Comparison of ENCODE assay signal across 10 cellular contexts in the genomic region with DNA sequence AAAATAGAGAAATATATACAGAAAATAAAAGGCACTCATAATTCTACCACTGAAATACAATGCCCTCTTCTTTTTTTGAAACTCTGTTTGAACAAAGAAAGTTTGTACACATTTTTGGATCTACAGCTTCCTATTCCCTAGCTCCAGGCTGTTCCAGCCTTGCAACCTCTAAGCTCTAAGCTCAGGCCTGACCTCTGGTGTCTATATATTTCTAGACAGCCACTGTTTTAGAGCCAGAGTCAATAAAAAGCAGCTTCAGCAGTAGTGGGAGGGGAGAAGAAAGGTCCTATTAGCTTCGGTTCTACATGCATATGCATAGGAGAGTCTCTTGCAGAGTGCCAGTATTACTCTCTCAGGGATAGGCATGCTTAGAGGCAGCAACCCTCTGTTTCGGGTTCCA. TPM values are rescaled to one million over a fixed set of nuclear protein-coding genes. Genes with fewer than 3 reads are reported as not detected.
DNase-seq lines count a peak whose midpoint lies in the region; ATAC-seq and TF ChIP-seq lines count a peak whose summit lies in the region.
"Had no signal": no experiment of that assay in that cellular context is flagged by ENCODE, and none has a peak within 500 bp of the region (broad histone marks: within the 10 kb centered on the region; RNA-seq: fewer than 3 reads in every experiment).

No MANE protein-coding gene starts in this region.

- in situ Hi-C loops in ACHN (cut with HindIII; ENCODE audit: low pct_ligation_motif_present, low pct_unique_long_range_greater_than_20kb, low sequenced_read_pairs), result no loop called here
- in situ Hi-C loops in astrocyte of the cerebellum (cut with HindIII; ENCODE audit: low sequenced_read_pairs), result no loop called here

- H3K4me3 ChIP-seq in astrocyte of the cerebellum (ENCODE audit: low read depth, low read length), result no peak overlapping the region

- peak; percentile 45 for TF ChIP-seq CTCF in astrocyte of the cerebellum (IDR thresholded peaks at IDR 0.05; ENCODE audit: low read depth, low read length, missing control alignments)

- H3K27ac Mint-ChIP-seq in natural killer cell treated with Interleukin-12 subunit alpha and Interleukin-12 subunit beta and Interleukin-15 and Interleukin-18, amount 100 ng/mL, for 72 hours, result no peak overlapping the region

- no peak overlapping the region for H3K4me3 Mint-ChIP-seq in natural killer cell treated with Interleukin-12 subunit alpha and Interleukin-12 subunit beta and Interleukin-15 and Interleukin-18, amount 100 ng/mL, for 72 hours

- peaks cover 8% of the 10 kb centered on the region for H3K36me3 Mint-ChIP-seq in natural killer cell treated with Interleukin-12 subunit alpha and Interleukin-12 subunit beta and Interleukin-15 and Interleukin-18, amount 100 ng/mL, for 72 hours

- peak; percentile 49 for DNase-seq in ACHN
- DNase-seq in HT-29 (ENCODE audit: low spot score), result peak; percentile 75
- DNase-seq in astrocyte of the cerebellum (ENCODE audit: low read depth), result peak; percentile 34
- no peak for DNase-seq in left colon
- no peak for DNase-seq in H4 (ENCODE audit: low spot score)
- no peak for DNase-seq in GDM1 (lab: John Stamatoyannopoulos, UW)
- DNase-seq in natural killer cell treated with Interleukin-12 subunit alpha and Interleukin-12 subunit beta and Interleukin-15 and Interleukin-18, amount 100 ng/mL, for 72 hours (ENCODE audit: low spot score), result no peak
- DNase-seq: activated CD8-positive, alpha-beta memory T cell treated with anti-CD3 and anti-CD28 coated beads for 24 hours had no signal

- no peaks in the 10 kb centered on the region for H3K9me3 Mint-ChIP-seq in natural killer cell treated with Interleukin-12 subunit alpha and Interleukin-12 subunit beta and Interleukin-15 and Interleukin-18, amount 100 ng/mL, for 72 hours

- intact Hi-C loops in left colon (cut with DNase I, micrococcal nuclease), result no loop called here

- peak; percentile 91 for ATAC-seq in left colon
- ATAC-seq in GM21723 (IDR thresholded peaks at IDR 0.05; ENCODE audit: unreplicated experiment), result no peak
- no peak for ATAC-seq in natural killer cell treated with Interleukin-12 subunit alpha and Interleukin-12 subunit beta and Interleukin-15 and Interleukin-18, amount 100 ng/mL, for 72 hours

- no peaks in the 10 kb centered on the region for H3K4me1 Mint-ChIP-seq in natural killer cell treated with Interleukin-12 subunit alpha and Interleukin-12 subunit beta and Interleukin-15 and Interleukin-18, amount 100 ng/mL, for 72 hours (ENCODE audit: low read depth in 2 of 2)

- H3K27me3 Mint-ChIP-seq in natural killer cell treated with Interleukin-12 subunit alpha and Interleukin-12 subunit beta and Interleukin-15 and Interleukin-18, amount 100 ng/mL, for 72 hours, result peaks cover 0 to 6% of the 10 kb centered on the region in 2 donors

RNA-seq across cellular contexts. Expression of gene CLDN2, which starts 39.7 kb away (rescaled TPM):
- total RNA-seq in HT-29 (2014; rRNA removed; shearing (Covaris generic)), result 55.7 and 55.9 TPM in 2 replicates
- under 1 TPM; 0.20 to 0.27 TPM for total RNA-seq in left colon
- not detected in 2 replicates for total RNA-seq in H4 (2014; rRNA removed; shearing (Covaris generic))
- not detected for total RNA-seq in natural killer cell treated with Interleukin-12 subunit alpha and Interleukin-12 subunit beta and Interleukin-15 and Interleukin-18, amount 100 ng/mL, for 72 hours
- total RNA-seq: OCI-LY7 had no signal

RNA-seq across cellular contexts. Expression of gene MORC4, which starts 40.1 kb away (rescaled TPM):
- total RNA-seq in HT-29 (2014; rRNA removed; shearing (Covaris generic)), result 21.8 and 24.9 TPM in 2 replicates
- 10 to 100 TPM; 10.5 to 11.3 TPM for total RNA-seq in left colon
- total RNA-seq in H4 (2014; rRNA removed; shearing (Covaris generic)), result 8.8 and 10.2 TPM in 2 replicates
- total RNA-seq in natural killer cell treated with Interleukin-12 subunit alpha and Interleukin-12 subunit beta and Interleukin-15 and Interleukin-18, amount 100 ng/mL, for 72 hours, result 1 to 10 TPM; 3.1 to 4.6 TPM

RNA-seq across cellular contexts. Expression of gene RIPPLY1, which starts 56.8 kb away (rescaled TPM):
- 0.28 TPM in 1 of 2 replicates, not detected in the other for total RNA-seq in HT-29 (2014; rRNA removed; shearing (Covaris generic))
- total RNA-seq in left colon, result not detected
- not detected in 2 replicates for total RNA-seq in H4 (2014; rRNA removed; shearing (Covaris generic))
- total RNA-seq in natural killer cell treated with Interleukin-12 subunit alpha and Interleukin-12 subunit beta and Interleukin-15 and Interleukin-18, amount 100 ng/mL, for 72 hours, result not detected
- total RNA-seq: OCI-LY7 had no signal

Comparison
In these comparisons a context has a peak if more than half of its experiments do, and no peak if none do; other contexts are left out.
1. DNase-seq: peak in ACHN (single experiment), HT-29 (single experiment) and astrocyte of the cerebellum (single experiment); none in left colon (0 of 2), H4 (single experiment), GDM1 (single experiment) and natural killer cell treated with Interleukin-12 subunit alpha and Interleukin-12 subunit beta and Interleukin-15 and Interleukin-18, amount 100 ng/mL, for 72 hours (single experiment).
2. RNA of gene CLDN2, which starts 39.7 kb away (total RNA-seq): 55.7 to 55.9 TPM in HT-29; 0.20 to 0.27 TPM in left colon, not detected in H4 and not detected in natural killer cell treated with Interleukin-12 subunit alpha and Interleukin-12 subunit beta and Interleukin-15 and Interleukin-18, amount 100 ng/mL, for 72 hours; every median in the first group is over 10 times any median in the second.